Comparison of ENCODE assay signal across 8 cellular contexts in the genomic region with DNA sequence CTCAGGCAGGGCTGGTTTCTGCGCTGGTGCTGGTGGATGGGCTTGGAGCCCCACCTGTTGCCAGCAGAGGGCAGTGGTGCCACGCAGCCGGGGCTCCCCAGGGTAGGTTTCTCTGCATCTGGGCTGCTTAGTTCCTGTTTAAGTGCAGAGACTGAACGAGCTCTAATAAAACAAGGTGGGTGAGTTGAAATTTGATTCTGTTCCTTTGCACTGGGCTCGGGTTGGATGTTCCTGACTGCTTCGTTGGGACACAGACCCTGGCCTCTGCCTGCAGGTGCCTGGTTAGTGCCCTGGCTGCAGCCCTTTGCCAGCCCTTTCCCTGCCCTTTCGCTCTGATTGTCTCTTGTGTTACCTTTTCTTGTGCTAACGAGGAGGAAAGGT.
DNase-seq lines count a peak whose midpoint lies in the region; ATAC-seq and TF ChIP-seq lines count a peak whose summit lies in the region.

No MANE protein-coding gene starts in this region.

- no peaks in the 10 kb centered on the region for H3K9me3 ChIP-seq in HEK293 (ENCODE audit: control insufficient read depth, insufficient read depth, low read depth, low read length)

- no peak for ATAC-seq in GM21786 (IDR thresholded peaks at IDR 0.05; ENCODE audit: unreplicated experiment)

- peaks cover 19 to 39% of the 10 kb centered on the region in 2 experiments; a peak in 2 of 3 replicates for H3K36me3 ChIP-seq in HEK293 (ENCODE audit: control insufficient read depth in 2 of 2, insufficient read depth in 1 of 2, low read length in 2 of 2)

- H3K4me1 ChIP-seq in HEK293 (ENCODE audit: control insufficient read depth, insufficient read depth, low read length), result no peaks in the 10 kb centered on the region

- POLR2A ChIA-PET in HEK293 (lab: Yijun Ruan, JAX), result no interaction called here

- H3K27ac ChIP-seq in HEK293 (ENCODE audit: extremely low read depth, low read depth, low read length), result peak overlapping the region; percentile 37; the same call in 1 of the 2 replicates

- CTCF ChIA-PET in HEK293 (lab: Yijun Ruan, JAX), result interaction anchor here (0.6 to 2.1 kb wide), 31 partner anchors 9 to 422 kb away, joined by 3 to 16 read pairs (median 4); no protein-coding TSS in a partner anchor

- H3K4me3 ChIP-seq in HEK293 (ENCODE audit: low read depth, low read length), result no peak overlapping the region

- peak; percentile 58 for DNase-seq in COLO668 (lab: John Stamatoyannopoulos, UW; ENCODE audit: unreplicated experiment)
- DNase-seq in NCI-H345 treated with DMSO at 0.1 percent for 48 hours (lab: John Stamatoyannopoulos, UW; ENCODE audit: unreplicated experiment), result peak; percentile 49
- DNase-seq in activated CD4-positive, CD25-positive, alpha-beta regulatory T cell treated with anti-CD3 and anti-CD28 coated beads, Interleukin-2, amount 50 U/mL, for 72 hours, result peak; percentile 81
- peak; percentile 78 for DNase-seq in central memory CD4-positive, alpha-beta T cell
- peak; percentile 38 for DNase-seq in kidney glomerular epithelial cell (lab: John Stamatoyannopoulos, UW)
- peak; percentile 81 for DNase-seq in stimulated activated CD4-positive, alpha-beta T cell treated with anti-CD3 and anti-CD28 coated beads, Interleukin-1b, Interleukin-23, amount 100 ng/mL, for 48 hours

- peak; percentile 86 for TF ChIP-seq CTCF in HEK293 (tag by site-specific recombination; IDR thresholded peaks at IDR 0.05)

TF ChIP-seq in HEK293, 187 proteins besides CTCF, POLR2A, EP300 and RAD21:
- peak; percentile 77; the same call in 1 of the 2 replicates for TF ChIP-seq ZNF2 (tag by site-specific recombination; IDR thresholded peaks at IDR 0.05)
- TF ChIP-seq ZNF501 (tag by site-specific recombination; IDR thresholded peaks at IDR 0.05), result peak; percentile 32; the same call in 1 of the 2 replicates
- TF ChIP-seq, protein P1, sequence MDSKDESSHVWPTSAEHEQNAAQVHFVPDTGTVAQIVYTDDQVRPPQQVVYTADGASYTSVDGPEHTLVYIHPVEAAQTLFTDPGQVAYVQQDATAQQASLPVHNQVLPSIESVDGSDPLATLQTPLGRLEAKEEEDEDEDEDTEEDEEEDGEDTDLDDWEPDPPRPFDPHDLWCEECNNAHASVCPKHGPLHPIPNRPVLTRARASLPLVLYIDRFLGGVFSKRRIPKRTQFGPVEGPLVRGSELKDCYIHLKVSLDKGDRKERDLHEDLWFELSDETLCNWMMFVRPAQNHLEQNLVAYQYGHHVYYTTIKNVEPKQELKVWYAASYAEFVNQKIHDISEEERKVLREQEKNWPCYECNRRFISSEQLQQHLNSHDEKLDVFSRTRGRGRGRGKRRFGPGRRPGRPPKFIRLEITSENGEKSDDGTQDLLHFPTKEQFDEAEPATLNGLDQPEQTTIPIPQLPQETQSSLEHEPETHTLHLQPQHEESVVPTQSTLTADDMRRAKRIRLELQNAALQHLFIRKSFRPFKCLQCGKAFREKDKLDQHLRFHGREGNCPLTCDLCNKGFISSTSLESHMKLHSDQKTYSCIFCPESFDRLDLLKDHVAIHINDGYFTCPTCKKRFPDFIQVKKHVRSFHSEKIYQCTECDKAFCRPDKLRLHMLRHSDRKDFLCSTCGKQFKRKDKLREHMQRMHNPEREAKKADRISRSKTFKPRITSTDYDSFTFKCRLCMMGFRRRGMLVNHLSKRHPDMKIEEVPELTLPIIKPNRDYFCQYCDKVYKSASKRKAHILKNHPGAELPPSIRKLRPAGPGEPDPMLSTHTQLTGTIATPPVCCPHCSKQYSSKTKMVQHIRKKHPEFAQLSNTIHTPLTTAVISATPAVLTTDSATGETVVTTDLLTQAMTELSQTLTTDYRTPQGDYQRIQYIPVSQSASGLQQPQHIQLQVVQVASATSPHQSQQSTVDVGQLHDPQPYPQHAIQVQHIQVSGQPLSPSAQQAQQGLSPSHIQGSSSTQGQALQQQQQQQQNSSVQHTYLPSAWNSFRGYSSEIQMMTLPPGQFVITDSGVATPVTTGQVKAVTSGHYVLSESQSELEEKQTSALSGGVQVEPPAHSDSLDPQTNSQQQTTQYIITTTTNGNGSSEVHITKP (tag by site-specific recombination; IDR thresholded peaks at IDR 0.05), result no peak; the same call in 1 of the 2 replicates
- TF ChIP-seq, protein P2, sequence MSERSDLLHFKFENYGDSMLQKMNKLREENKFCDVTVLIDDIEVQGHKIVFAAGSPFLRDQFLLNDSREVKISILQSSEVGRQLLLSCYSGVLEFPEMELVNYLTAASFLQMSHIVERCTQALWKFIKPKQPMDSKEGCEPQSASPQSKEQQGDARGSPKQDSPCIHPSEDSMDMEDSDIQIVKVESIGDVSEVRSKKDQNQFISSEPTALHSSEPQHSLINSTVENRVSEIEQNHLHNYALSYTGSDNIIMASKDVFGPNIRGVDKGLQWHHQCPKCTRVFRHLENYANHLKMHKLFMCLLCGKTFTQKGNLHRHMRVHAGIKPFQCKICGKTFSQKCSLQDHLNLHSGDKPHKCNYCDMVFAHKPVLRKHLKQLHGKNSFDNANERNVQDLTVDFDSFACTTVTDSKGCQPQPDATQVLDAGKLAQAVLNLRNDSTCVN (tag by site-specific recombination; optimal IDR thresholded peaks at IDR 0.05), result no peak
- TF ChIP-seq, protein P3, sequence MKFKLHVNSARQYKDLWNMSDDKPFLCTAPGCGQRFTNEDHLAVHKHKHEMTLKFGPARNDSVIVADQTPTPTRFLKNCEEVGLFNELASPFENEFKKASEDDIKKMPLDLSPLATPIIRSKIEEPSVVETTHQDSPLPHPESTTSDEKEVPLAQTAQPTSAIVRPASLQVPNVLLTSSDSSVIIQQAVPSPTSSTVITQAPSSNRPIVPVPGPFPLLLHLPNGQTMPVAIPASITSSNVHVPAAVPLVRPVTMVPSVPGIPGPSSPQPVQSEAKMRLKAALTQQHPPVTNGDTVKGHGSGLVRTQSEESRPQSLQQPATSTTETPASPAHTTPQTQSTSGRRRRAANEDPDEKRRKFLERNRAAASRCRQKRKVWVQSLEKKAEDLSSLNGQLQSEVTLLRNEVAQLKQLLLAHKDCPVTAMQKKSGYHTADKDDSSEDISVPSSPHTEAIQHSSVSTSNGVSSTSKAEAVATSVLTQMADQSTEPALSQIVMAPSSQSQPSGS (tag by site-specific recombination; IDR thresholded peaks at IDR 0.05; ENCODE audit: low read depth), result no peak
- peak; percentile 51; the same call in 1 of the 2 replicates for TF ChIP-seq ZSCAN30 (tag by site-specific recombination; IDR thresholded peaks at IDR 0.05)
- 0 out of 2 replicates have a peak, but pooled peaks have one; percentile 22 for TF ChIP-seq GLIS2 (tag by site-specific recombination; IDR thresholded peaks at IDR 0.05)
- no peak for TF ChIP-seq SALL2 (tag by site-specific recombination; IDR thresholded peaks at IDR 0.05; ENCODE audit: borderline replicate concordance)
- peak; percentile 98 for TF ChIP-seq ZNF654 (tag by site-specific recombination; IDR thresholded peaks at IDR 0.05; ENCODE audit: low read depth)
- 0 out of 2 replicates have a peak, but pooled peaks have one; percentile 15 for TF ChIP-seq ZNF629 (tag by site-specific recombination; IDR thresholded peaks at IDR 0.05)
- TF ChIP-seq SP7 (tag by site-specific recombination; IDR thresholded peaks at IDR 0.05), result 0 out of 2 replicates have a peak, but pooled peaks have one; percentile 41
- TF ChIP-seq SCRT2 (tag by site-specific recombination; IDR thresholded peaks at IDR 0.05), result peak; percentile 78
- TF ChIP-seq, protein P4, sequence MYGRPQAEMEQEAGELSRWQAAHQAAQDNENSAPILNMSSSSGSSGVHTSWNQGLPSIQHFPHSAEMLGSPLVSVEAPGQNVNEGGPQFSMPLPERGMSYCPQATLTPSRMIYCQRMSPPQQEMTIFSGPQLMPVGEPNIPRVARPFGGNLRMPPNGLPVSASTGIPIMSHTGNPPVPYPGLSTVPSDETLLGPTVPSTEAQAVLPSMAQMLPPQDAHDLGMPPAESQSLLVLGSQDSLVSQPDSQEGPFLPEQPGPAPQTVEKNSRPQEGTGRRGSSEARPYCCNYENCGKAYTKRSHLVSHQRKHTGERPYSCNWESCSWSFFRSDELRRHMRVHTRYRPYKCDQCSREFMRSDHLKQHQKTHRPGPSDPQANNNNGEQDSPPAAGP (tag by site-specific recombination; IDR thresholded peaks at IDR 0.05), result 0 out of 2 replicates have a peak, but pooled peaks have one; percentile 44
- TF ChIP-seq, protein P5, sequence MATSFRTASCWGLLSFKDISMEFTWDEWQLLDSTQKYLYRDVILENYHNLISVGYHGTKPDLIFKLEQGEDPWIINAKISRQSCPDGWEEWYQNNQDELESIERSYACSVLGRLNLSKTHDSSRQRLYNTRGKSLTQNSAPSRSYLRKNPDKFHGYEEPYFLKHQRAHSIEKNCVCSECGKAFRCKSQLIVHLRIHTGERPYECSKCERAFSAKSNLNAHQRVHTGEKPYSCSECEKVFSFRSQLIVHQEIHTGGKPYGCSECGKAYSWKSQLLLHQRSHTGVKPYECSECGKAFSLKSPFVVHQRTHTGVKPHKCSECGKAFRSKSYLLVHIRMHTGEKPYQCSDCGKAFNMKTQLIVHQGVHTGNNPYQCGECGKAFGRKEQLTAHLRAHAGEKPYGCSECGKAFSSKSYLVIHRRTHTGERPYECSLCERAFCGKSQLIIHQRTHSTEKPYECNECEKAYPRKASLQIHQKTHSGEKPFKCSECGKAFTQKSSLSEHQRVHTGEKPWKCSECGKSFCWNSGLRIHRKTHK (tag by site-specific recombination; IDR thresholded peaks at IDR 0.05), result no peak
- TF ChIP-seq ZNF660 (tag by site-specific recombination; IDR thresholded peaks at IDR 0.05), result peak; percentile 44; the same call in 1 of the 2 replicates
- TF ChIP-seq ZBTB8A (tag by site-specific recombination; IDR thresholded peaks at IDR 0.05), result 0 out of 2 replicates have a peak, but pooled peaks have one; percentile 23
- TF ChIP-seq SCRT1 (tag by site-specific recombination; IDR thresholded peaks at IDR 0.05; ENCODE audit: borderline replicate concordance), result peak; percentile 53; the same call in 1 of the 2 replicates
- peak; percentile 69 for TF ChIP-seq ZBTB17 (tag by site-specific recombination; IDR thresholded peaks at IDR 0.05)
- TF ChIP-seq ZNF10 (tag by site-specific recombination; IDR thresholded peaks at IDR 0.05), result peak; percentile 35; the same call in 1 of the 2 replicates
- TF ChIP-seq ZFP37 (tag by site-specific recombination; IDR thresholded peaks at IDR 0.05), result no peak
